1 cellular context compared by ENCODE assay signal in the genomic region with DNA sequence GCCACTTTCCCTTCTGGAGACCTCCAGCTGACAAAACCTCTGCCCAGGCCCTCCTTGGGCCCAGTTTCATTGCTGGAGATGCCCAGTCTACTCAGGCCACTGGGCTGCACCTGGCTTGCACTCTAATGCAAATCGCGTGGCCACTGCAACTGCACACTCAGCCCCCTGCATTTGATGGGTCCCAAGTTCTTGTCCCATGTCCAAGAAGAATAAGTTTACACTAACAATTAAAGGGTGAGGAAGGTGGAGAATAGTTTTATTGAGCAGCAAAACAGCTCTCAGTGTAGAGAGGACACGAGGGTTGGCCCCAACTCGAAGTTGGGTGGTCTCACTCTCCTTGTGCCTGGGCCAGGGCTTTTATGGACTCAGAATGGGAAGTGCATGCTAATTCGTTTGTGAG.
TF ChIP-seq lines count a peak whose summit lies in the region.

No MANE protein-coding gene starts in this region.

TF ChIP-seq in K562, 482 proteins besides CTCF, POLR2A, EP300 and RAD21:
- TF ChIP-seq ZNF507 (tag; conservative IDR thresholded peaks at IDR 0.05) (peak; percentile 40; the same call in 1 of the 2 replicates), MCM5 (IDR thresholded peaks at IDR 0.05; ENCODE audit: low read depth) (no peak), ZNF175 (CRISPR knock-in tag; IDR thresholded peaks at IDR 0.05; ENCODE audit: low read depth) (no peak), RFX1 (IDR thresholded peaks at IDR 0.05) (no peak), ZBTB17 (CRISPR knock-in tag; IDR thresholded peaks at IDR 0.05) (no peak)
